ENCODE assay signal across 15 cellular contexts in genomic region chr6:139265512-139266190, GRCh38. TPM values are rescaled to one million over a fixed set of nuclear protein-coding genes. Genes with fewer than 3 reads are reported as not detected.
"Had no signal": no experiment of that assay in that cellular context is flagged by ENCODE, and none has a peak within 500 bp of the region (broad histone marks: within the 10 kb centered on the region; RNA-seq: fewer than 3 reads in every experiment).

No MANE protein-coding gene starts in this region.

- H3K4me1 ChIP-seq: suprapubic skin, transverse colon, uterus had no signal

- H3K27ac ChIP-seq: heart right ventricle, left ventricle myocardium inferior, suprapubic skin, transverse colon, uterus had no signal

- H3K4me3 ChIP-seq: heart right ventricle, left ventricle myocardium inferior, suprapubic skin, transverse colon, uterus had no signal

- H3K27me3 ChIP-seq: heart right ventricle, suprapubic skin, transverse colon, uterus had no signal

- ATAC-seq: esophagus mucosa; heart right ventricle; stimulated activated naive CD8-positive, alpha-beta T cell treated with anti-CD3 and anti-CD28 coated beads, Interleukin-15, amount 100 ng/mL, for 72 hours had no signal

- H3K36me3 ChIP-seq: suprapubic skin, transverse colon, uterus had no signal

- DNase-seq: activated CD4-positive, alpha-beta memory T cell treated with anti-CD3 and anti-CD28 coated beads for 36 hours; activated T-cell treated with anti-CD3 and anti-CD28 coated beads for 4 hours; effector CD8-positive, alpha-beta T cell; heart right ventricle; left ventricle myocardium inferior; occipital lobe; posterior cingulate gyrus; stimulated activated CD4-positive, alpha-beta T cell treated with anti-CD3 and anti-CD28 coated beads, Interleukin-2, amount 100 ng/mL, for 24 hours; stimulated activated naive CD8-positive, alpha-beta T cell treated with anti-CD3 and anti-CD28 coated beads, Interleukin-15, amount 100 ng/mL, for 72 hours; transverse colon; uterus had no signal

- H3K9me3 ChIP-seq: heart right ventricle, left ventricle myocardium inferior, suprapubic skin, transverse colon, uterus had no signal

RNA-seq across cellular contexts. Expression of gene TXLNB, which starts 26.1 kb away (rescaled TPM):
- total RNA-seq: kidney epithelial cell had no signal
- polyA plus RNA-seq: neural cell had no signal
